In genomic region chr7:134186801-134187200, GRCh38 we compare ENCODE assay signal across 17 cellular contexts. TPM values are rescaled to one million over a fixed set of nuclear protein-coding genes. Genes with fewer than 3 reads are reported as not detected.
A peak's percentile ranks its signal among the peaks of the same experiment; 100 is the strongest.
DNase-seq lines count a peak whose midpoint lies in the region; ATAC-seq, FAIRE-seq and TF ChIP-seq lines count a peak whose summit lies in the region.
"Had no signal": no experiment of that assay in that cellular context is flagged by ENCODE, and none has a peak within 500 bp of the region (broad histone marks: within the 10 kb centered on the region; RNA-seq: fewer than 3 reads in every experiment).

No MANE protein-coding gene starts in this region.

- H3K36me3 ChIP-seq in transverse colon (no peaks in the 10 kb centered on the region), pancreas (no peaks in the 10 kb centered on the region)
- H3K36me3 ChIP-seq: BLaER1 treated with 17β-estradiol and CSF1 and Interleukin-3, amounts not matched to agents 10 nM and 100 nM had no signal

- H3K27ac Mint-ChIP-seq in neural crest cell (ENCODE audit: unreplicated experiment): peak overlapping the region; percentile 51
- H3K27ac Mint-ChIP-seq: CD4-positive, alpha-beta T cell had no signal

- no peaks in the 10 kb centered on the region for H3K4me1 Mint-ChIP-seq in neural crest cell

- H3K4me1 ChIP-seq in transverse colon: no peaks in the 10 kb centered on the region
- H3K4me1 ChIP-seq in pancreas: no peaks in the 10 kb centered on the region

- no peak for TF ChIP-seq EP300 in transverse colon (IDR thresholded peaks at IDR 0.05; ENCODE audit: low read depth)

- TF ChIP-seq POLR2A in transverse colon (IDR thresholded peaks at IDR 0.05): no peak

- H3K9me3 ChIP-seq in transverse colon: no peaks in the 10 kb centered on the region
- H3K9me3 ChIP-seq in pancreas: no peaks in the 10 kb centered on the region
- H3K9me3 ChIP-seq: BLaER1 treated with 17β-estradiol and CSF1 and Interleukin-3, amounts not matched to agents 10 nM and 100 nM had no signal

- TF ChIP-seq CTCF in foreskin fibroblast (IDR thresholded peaks at IDR 0.05; ENCODE audit: low read depth, low read length): no peak
- TF ChIP-seq CTCF in neural crest cell (conservative IDR thresholded peaks at IDR 0.05): no peak
- TF ChIP-seq CTCF in transverse colon (IDR thresholded peaks at IDR 0.05): no peak
- no peak for TF ChIP-seq CTCF in pancreas (IDR thresholded peaks at IDR 0.05)

- no peaks in the 10 kb centered on the region for H3K27me3 ChIP-seq in transverse colon
- no peaks in the 10 kb centered on the region for H3K27me3 ChIP-seq in pancreas
- H3K27me3 ChIP-seq: BLaER1 treated with 17β-estradiol and CSF1 and Interleukin-3, amounts not matched to agents 10 nM and 100 nM had no signal

- DNase-seq in EH (ENCODE audit: low read depth) (peak; percentile 28), LHCN-M2 (ENCODE audit: low read depth) (peak; percentile 64), foreskin fibroblast (peak; percentile 12 to 42), neural crest cell (ENCODE audit: low read depth, low spot score) (no peak), transverse colon (no peak), NCI-H524 treated with DMSO at 0.1 percent for 48 hours (lab: John Stamatoyannopoulos, UW) (no peak), pancreas (no peak), NCI-H524 (lab: John Stamatoyannopoulos, UW) (no peak)
- DNase-seq: AML-193; Calu3; CD4-positive, alpha-beta T cell; DMS 273 treated with DMSO at 0.1 percent for 48 hours; GDM1 had no signal

- H3K27ac ChIP-seq in transverse colon: no peak overlapping the region
- no peak overlapping the region for H3K27ac ChIP-seq in pancreas
- H3K27ac ChIP-seq: 22Rv1; BLaER1 treated with 17β-estradiol and CSF1 and Interleukin-3, amounts not matched to agents 10 nM and 100 nM had no signal

- intact Hi-C loops in transverse colon (cut with DNase I; ENCODE audit: low total_unique reads) (no loop called here), pancreas (cut with DNase I) (no loop called here)

- no peak for ATAC-seq in pancreas
- ATAC-seq: HCT116 had no signal

- H3K36me3 Mint-ChIP-seq in neural crest cell (ENCODE audit: low read depth): no peaks in the 10 kb centered on the region

- no peak overlapping the region for H3K4me3 Mint-ChIP-seq in neural crest cell
- H3K4me3 Mint-ChIP-seq: CD4-positive, alpha-beta T cell had no signal

- H3K4me3 ChIP-seq in foreskin fibroblast (ENCODE audit: low read depth in 1 of 2, low read length in 2 of 2) (no peak overlapping the region), transverse colon (no peak overlapping the region), pancreas (no peak overlapping the region)
- H3K4me3 ChIP-seq: BLaER1 treated with 17β-estradiol and CSF1 and Interleukin-3, amounts not matched to agents 10 nM and 100 nM had no signal

- H3K9me3 Mint-ChIP-seq in neural crest cell: no peaks in the 10 kb centered on the region
- H3K9me3 Mint-ChIP-seq: CD4-positive, alpha-beta T cell had no signal

- 70 to 86% methylated on average over 2 of the region's 2 CpGs for WGBS in transverse colon (ENCODE audit: low coverage in 1 of 2), 2 donors
- WGBS in pancreas, 2 donors: 83 to 95% methylated on average over 2 of the region's 2 CpGs

- H3K27me3 Mint-ChIP-seq in neural crest cell (ENCODE audit: low read depth): no peaks in the 10 kb centered on the region

- no peak for FAIRE-seq in pancreas (lab: Jason Lieb, UNC)
- FAIRE-seq: GM12892 had no signal

- in situ Hi-C loops in transverse colon (cut with MboI; ENCODE audit: low pct_ligation_motif_present in 1 of 4, low pct_unique_long_range_greater_than_20kb in 1 of 4, low sequenced_read_pairs in 3 of 4): no loop called here

RNA-seq across cellular contexts. Expression of gene LRGUK, which starts 59.7 kb away (rescaled TPM):
- 0.23 and 0.83 TPM in 2 replicates for total RNA-seq in LHCN-M2 (2014; rRNA removed)
- 0.11 TPM for polyA plus RNA-seq in LHCN-M2 (2012)
- total RNA-seq in neural crest cell: 1.0 and 1.1 TPM in 2 replicates
- total RNA-seq in transverse colon: 1 to 10 TPM in 2 of 4 donors, under 1 TPM in 2; 0.48 to 9.4 (median 3.3) TPM
- total RNA-seq in pancreas: 1 to 10 TPM in 1 of 6 donors, under 1 TPM in 5; 0.43 to 1.6 (median 0.88) TPM
- 1 to 10 TPM in 1 of 2 donors, under 1 TPM in 1; 0.91 to 1.6 TPM for polyA plus RNA-seq in pancreas

Comparison
In these comparisons a context has a peak if more than half of its experiments do, and no peak if none do; other contexts are left out.
1. DNase-seq: peak in EH (single experiment), LHCN-M2 (single experiment) and foreskin fibroblast (2 of 2); none in neural crest cell (single experiment), transverse colon (single experiment), NCI-H524 treated with DMSO at 0.1 percent for 48 hours (single experiment), pancreas (0 of 6) and NCI-H524 (0 of 2).